ENCODE assay signal across 6 cellular contexts in the genomic region with DNA sequence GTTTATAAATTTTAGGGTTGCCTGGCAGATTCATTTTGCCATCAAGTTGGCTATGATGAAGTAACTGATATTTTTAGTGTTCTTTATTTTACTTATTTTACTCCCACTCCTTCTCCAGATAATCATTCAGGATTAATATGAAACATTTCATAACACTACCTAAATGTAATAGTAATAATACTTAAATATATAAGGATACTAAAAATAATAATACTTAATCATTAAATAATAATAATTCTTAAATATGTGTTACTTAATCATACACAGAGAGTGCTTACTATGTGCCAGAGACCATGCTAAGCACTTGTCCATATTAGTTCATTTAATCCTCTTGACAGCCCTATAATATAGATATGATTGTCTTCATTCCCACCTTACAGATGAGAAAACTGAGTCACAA. TPM values are rescaled to one million over a fixed set of nuclear protein-coding genes. Genes with fewer than 3 reads are reported as not detected.
"Had no signal": no experiment of that assay in that cellular context is flagged by ENCODE, and none has a peak within 500 bp of the region (broad histone marks: within the 10 kb centered on the region; RNA-seq: fewer than 3 reads in every experiment).

No MANE protein-coding gene starts in this region.

- H3K9me3 ChIP-seq: HAP-1 had no signal

- H3K36me3 ChIP-seq: HAP-1 had no signal

- FAIRE-seq: HTR-8/SVneo had no signal

- H3K4me1 ChIP-seq: HAP-1 had no signal

- H3K4me3 ChIP-seq: GM23248, HAP-1, K562 had no signal

- H3K9ac ChIP-seq: GM23248 had no signal

- H2AFZ ChIP-seq: GM23248 had no signal

- H3K27ac ChIP-seq: GM23248, HL-60 had no signal

RNA-seq across cellular contexts. Expression of a gene that starts 23.0 kb away (rescaled TPM):
- total RNA-seq: GM23248, IMR-90, K562 had no signal
- polyA plus RNA-seq: GM23248, IMR-90 had no signal
